In the genomic region with DNA sequence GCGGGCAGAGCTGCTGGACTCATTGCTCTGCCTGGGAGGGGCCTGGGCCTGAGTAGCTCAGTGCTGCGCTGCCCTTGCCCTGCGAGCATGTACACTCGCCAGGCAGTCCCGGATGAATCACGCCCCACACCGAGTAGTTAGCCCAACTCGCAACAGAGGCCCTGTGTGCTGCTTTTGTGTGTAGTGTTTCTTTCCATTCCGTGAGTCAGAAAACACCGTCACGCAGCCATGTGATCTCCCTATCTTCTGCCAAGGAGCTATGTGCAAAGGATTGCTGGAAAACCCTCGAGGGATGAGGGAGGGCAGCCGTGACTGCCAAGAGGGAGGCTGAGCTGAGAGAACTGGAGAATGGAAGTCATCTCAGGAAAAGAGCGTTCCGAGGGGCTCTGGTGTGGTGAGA, we compare ENCODE assay signal across 1 cellular context.
TF ChIP-seq lines count a peak whose summit lies in the region.

No MANE protein-coding gene starts in this region.

TF ChIP-seq in HCT116, 20 proteins besides CTCF, POLR2A, EP300 and RAD21 (continued from another document):
- no peak for TF ChIP-seq SRF (IDR thresholded peaks at IDR 0.05; ENCODE audit: low read depth)
- no peak for TF ChIP-seq EZH2 (IDR thresholded peaks at IDR 0.05)
- TF ChIP-seq TCF7L2 (IDR thresholded peaks at IDR 0.05; ENCODE audit: borderline replicate concordance, extremely low read depth, insufficient read depth, insufficient read length), result no peak
- TF ChIP-seq, protein P1, sequence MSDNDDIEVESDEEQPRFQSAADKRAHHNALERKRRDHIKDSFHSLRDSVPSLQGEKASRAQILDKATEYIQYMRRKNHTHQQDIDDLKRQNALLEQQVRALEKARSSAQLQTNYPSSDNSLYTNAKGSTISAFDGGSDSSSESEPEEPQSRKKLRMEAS (IDR thresholded peaks at IDR 0.05), result peak; percentile 89
- no peak for TF ChIP-seq EGR1 (IDR thresholded peaks at IDR 0.05; ENCODE audit: low read depth)
- no peak for TF ChIP-seq CEBPB (IDR thresholded peaks at IDR 0.05; ENCODE audit: low read depth)
- TF ChIP-seq, protein P2, sequence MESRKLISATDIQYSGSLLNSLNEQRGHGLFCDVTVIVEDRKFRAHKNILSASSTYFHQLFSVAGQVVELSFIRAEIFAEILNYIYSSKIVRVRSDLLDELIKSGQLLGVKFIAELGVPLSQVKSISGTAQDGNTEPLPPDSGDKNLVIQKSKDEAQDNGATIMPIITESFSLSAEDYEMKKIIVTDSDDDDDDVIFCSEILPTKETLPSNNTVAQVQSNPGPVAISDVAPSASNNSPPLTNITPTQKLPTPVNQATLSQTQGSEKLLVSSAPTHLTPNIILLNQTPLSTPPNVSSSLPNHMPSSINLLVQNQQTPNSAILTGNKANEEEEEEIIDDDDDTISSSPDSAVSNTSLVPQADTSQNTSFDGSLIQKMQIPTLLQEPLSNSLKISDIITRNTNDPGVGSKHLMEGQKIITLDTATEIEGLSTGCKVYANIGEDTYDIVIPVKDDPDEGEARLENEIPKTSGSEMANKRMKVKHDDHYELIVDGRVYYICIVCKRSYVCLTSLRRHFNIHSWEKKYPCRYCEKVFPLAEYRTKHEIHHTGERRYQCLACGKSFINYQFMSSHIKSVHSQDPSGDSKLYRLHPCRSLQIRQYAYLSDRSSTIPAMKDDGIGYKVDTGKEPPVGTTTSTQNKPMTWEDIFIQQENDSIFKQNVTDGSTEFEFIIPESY (IDR thresholded peaks at IDR 0.05; ENCODE audit: extremely low read depth, insufficient replicate concordance, low read length), result no peak
- TF ChIP-seq ZFX (IDR thresholded peaks at IDR 0.05), result no peak
- no peak for TF ChIP-seq EZH2phosphoT487 (IDR thresholded peaks at IDR 0.05; ENCODE audit: borderline replicate concordance)
- TF ChIP-seq JUND (IDR thresholded peaks at IDR 0.05), result peak; percentile 59
- no peak for TF ChIP-seq ZNF274 (IDR thresholded peaks at IDR 0.05; ENCODE audit: low read depth, low read length)
- peak; percentile 58; the same call in 1 of the 2 replicates for TF ChIP-seq CBX3 (IDR thresholded peaks at IDR 0.05; ENCODE audit: low read depth)
- peak; percentile 27; the same call in 1 of the 2 replicates for TF ChIP-seq FOSL1 (IDR thresholded peaks at IDR 0.05; ENCODE audit: low read depth)
